In the genomic region with DNA sequence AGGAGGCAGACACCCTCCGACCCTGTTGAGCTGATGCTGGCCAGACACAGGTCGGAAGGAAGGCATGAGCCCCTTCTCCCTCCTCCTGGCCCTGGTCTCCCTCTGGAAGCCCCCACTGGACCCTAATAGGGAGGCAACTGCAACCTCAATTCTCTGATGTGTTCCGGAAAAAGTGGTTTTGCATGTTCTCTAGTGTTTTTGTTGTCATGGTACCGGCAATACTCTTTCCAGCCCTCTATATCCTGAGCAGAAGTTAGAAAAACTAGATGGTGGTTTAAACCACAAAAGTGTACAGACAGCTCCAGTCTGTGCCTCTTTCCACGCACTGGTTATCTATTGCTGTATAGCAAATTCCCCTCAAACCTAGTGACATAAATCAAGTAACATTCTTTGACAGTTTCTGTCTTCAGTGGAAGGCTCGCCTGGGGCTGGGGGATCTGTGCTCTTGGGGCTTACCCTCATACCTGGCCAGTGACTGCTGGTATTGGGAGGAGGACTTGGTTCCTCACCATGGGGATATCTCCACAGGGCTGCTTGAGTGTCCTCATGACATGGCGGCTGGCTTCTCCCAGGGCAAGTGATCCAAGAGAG, we compare ENCODE assay signal across 8 cellular contexts. TPM values are rescaled to one million over a fixed set of nuclear protein-coding genes. Genes with fewer than 3 reads are reported as not detected.
DNase-seq lines count a peak whose midpoint lies in the region; ATAC-seq and TF ChIP-seq lines count a peak whose summit lies in the region.

No MANE protein-coding gene starts in this region.

- TF ChIP-seq POLR2A in NB4 (IDR thresholded peaks at IDR 0.05; ENCODE audit: extremely low read depth, insufficient read length) = no peak

- DNase-seq in NB4 (ENCODE audit: low read depth) (peak; percentile 37), coronary artery (ENCODE audit: low spot score) (peak; percentile 70), HuH-7 (ENCODE audit: low spot score) (no peak), A172 (ENCODE audit: low spot score) (no peak), EL (no peak), GOT3 (lab: John Stamatoyannopoulos, UW) (no peak)

- H3K9ac ChIP-seq in BLaER1 treated with 17β-estradiol and CSF1 and Interleukin-3, amounts not matched to agents 10 nM and 100 nM = peak overlapping the region in 3 of 11 experiments; percentile 16 to 58 (median 48); a peak in 5 of 22 replicates

- no peak for TF ChIP-seq CTCF in NB4 (IDR thresholded peaks at IDR 0.05; ENCODE audit: low read depth, low read length)
- no peak for TF ChIP-seq CTCF in coronary artery (IDR thresholded peaks at IDR 0.05)

- peak overlapping the region in 3 of 10 experiments; percentile 11 to 29 (median 21); a peak in 3 of 20 replicates for H3K4me3 ChIP-seq in BLaER1 treated with 17β-estradiol and CSF1 and Interleukin-3, amounts not matched to agents 10 nM and 100 nM
- H3K4me3 ChIP-seq in NB4 (ENCODE audit: low read depth, low read length) (no peak overlapping the region), coronary artery (no peak overlapping the region)

- no peaks in the 10 kb centered on the region for H3K9me3 ChIP-seq in BLaER1 treated with 17β-estradiol and CSF1 and Interleukin-3, amounts not matched to agents 10 nM and 100 nM (replicated peaks in 1 of 11)

- no peaks in the 10 kb centered on the region for H4K20me1 ChIP-seq in BLaER1 treated with 17β-estradiol and CSF1 and Interleukin-3, amounts not matched to agents 10 nM and 100 nM

- H3K27ac ChIP-seq in BLaER1 treated with 17β-estradiol and CSF1 and Interleukin-3, amounts not matched to agents 10 nM and 100 nM = peak overlapping the region in 8 of 11 experiments; percentile 3 to 72 (median 50); a peak in 11 of 22 replicates
- peak overlapping the region in 1 of 2 donors; percentile 42 for H3K27ac ChIP-seq in coronary artery

- H3K4me2 ChIP-seq in BLaER1 treated with 17β-estradiol and CSF1 and Interleukin-3, amounts not matched to agents 10 nM and 100 nM = peak overlapping the region; percentile 51 to 85 (median 71)

- H3K36me3 ChIP-seq in BLaER1 treated with 17β-estradiol and CSF1 and Interleukin-3, amounts not matched to agents 10 nM and 100 nM = peaks cover 0 to 43% (median 0%) of the 10 kb centered on the region in 11 experiments; a peak in 5 of 22 replicates

- ATAC-seq in GM21423 (IDR thresholded peaks at IDR 0.05; ENCODE audit: unreplicated experiment) = peak; percentile 88

- peaks cover 17 to 63% (median 21%) of the 10 kb centered on the region in 10 experiments for H3K4me1 ChIP-seq in BLaER1 treated with 17β-estradiol and CSF1 and Interleukin-3, amounts not matched to agents 10 nM and 100 nM

- H3K27me3 ChIP-seq in BLaER1 treated with 17β-estradiol and CSF1 and Interleukin-3, amounts not matched to agents 10 nM and 100 nM = peaks cover 0 to 8% (median 0%) of the 10 kb centered on the region in 11 experiments; a peak in 3 of 22 replicates

RNA-seq across cellular contexts. Expression of a gene that starts 37.0 kb away (rescaled TPM):
- 1.7 and 2.0 TPM in 2 replicates for total RNA-seq in A172 (2014; rRNA removed; shearing (Covaris generic))

RNA-seq across cellular contexts. Expression of a gene that starts 42.3 kb away (rescaled TPM):
- total RNA-seq in A172 (2014; rRNA removed; shearing (Covaris generic)) = 128 and 154 TPM in 2 replicates

Comparison
In these comparisons a context has a peak if more than half of its experiments do, and no peak if none do; other contexts are left out.
1. DNase-seq: peak in NB4 (single experiment) and coronary artery (single experiment); none in HuH-7 (single experiment), A172 (single experiment), EL (single experiment) and GOT3 (single experiment).